Comparison of ENCODE assay signal across 18 cellular contexts in genomic region chr4:82681759-82682158, GRCh38.
A peak's percentile ranks its signal among the peaks of the same experiment; 100 is the strongest.
DNase-seq lines count a peak whose midpoint lies in the region; ATAC-seq and TF ChIP-seq lines count a peak whose summit lies in the region.
"Had no signal": no experiment of that assay in that cellular context is flagged by ENCODE, and none has a peak within 500 bp of the region (broad histone marks: within the 10 kb centered on the region; RNA-seq: fewer than 3 reads in every experiment).

No MANE protein-coding gene starts in this region.

- no peak for TF ChIP-seq POLR2A in NB4 (IDR thresholded peaks at IDR 0.05; ENCODE audit: extremely low read depth, insufficient read length)

- ATAC-seq in GM18498 (IDR thresholded peaks at IDR 0.05; ENCODE audit: unreplicated experiment) = no peak
- no peak for ATAC-seq in GM19328 (IDR thresholded peaks at IDR 0.05; ENCODE audit: unreplicated experiment)
- ATAC-seq: Panc1, Right ventricle myocardium inferior had no signal

- TF ChIP-seq CTCF in NB4 (IDR thresholded peaks at IDR 0.05; ENCODE audit: low read depth, low read length) = no peak

- DNase-seq in SIG-M5 treated with dmso at 0.1 percent for 504 hours (lab: John Stamatoyannopoulos, UW; ENCODE audit: unreplicated experiment) (peak; percentile 5), SIG-M5 (lab: John Stamatoyannopoulos, UW) (no peak), NB4 (ENCODE audit: low read depth) (peak; percentile 9), dermis blood vessel endothelial cell (peak; percentile 11), NCI-H510A (lab: John Stamatoyannopoulos, UW) (no peak), SKM-1 treated with dmso at 0.1 percent for 144 hours (lab: John Stamatoyannopoulos, UW; ENCODE audit: unreplicated experiment) (no peak)
- DNase-seq: DMS153, H9, KG1, MG63, NCI-H1417, NCI-H187 treated with DMSO at 0.1 percent for 48 hours, NCI-H446, SK-N-SH had no signal

- H3K4me3 ChIP-seq in NB4 (ENCODE audit: low read depth, low read length) = no peak overlapping the region
- H3K4me3 ChIP-seq: MG63 had no signal

Comparison
In these comparisons a context has a peak if more than half of its experiments do, and no peak if none do; other contexts are left out.
1. DNase-seq: peak in SIG-M5 treated with dmso at 0.1 percent for 504 hours (single experiment), NB4 (single experiment) and dermis blood vessel endothelial cell (single experiment); none in SIG-M5 (single experiment), NCI-H510A (single experiment) and SKM-1 treated with dmso at 0.1 percent for 144 hours (single experiment).